In genomic region chr17:42366176-42367023, GRCh38 we compare ENCODE assay signal across 1 cellular context.
TF ChIP-seq lines count a peak whose summit lies in the region.
"Not testable (repeated sequence)": the region's sequence is repeated elsewhere in the genome, so short reads cannot be mapped to it uniquely, and the experiment has no call there.

No MANE protein-coding gene starts in this region.

TF ChIP-seq in HepG2, 621 proteins besides CTCF, POLR2A, EP300 and RAD21:
- TF ChIP-seq NFKB2 (CRISPR knock-in tag; IDR thresholded peaks at IDR 0.05; ENCODE audit: borderline replicate concordance) (0 out of 2 replicates have a peak, but pooled peaks have one; percentile 35), HMGXB4 (CRISPR knock-in tag; IDR thresholded peaks at IDR 0.05; ENCODE audit: borderline replicate concordance in 1 of 2, low read depth in 1 of 2) (peak in 1 of 2 experiments; percentile 28; a peak in 1 of 4 replicates), ZNF383 (CRISPR knock-in tag; IDR thresholded peaks at IDR 0.05; ENCODE audit: borderline replicate concordance) (0 out of 2 replicates have a peak, but pooled peaks have one; percentile 75), ZNF292 (CRISPR knock-in tag; IDR thresholded peaks at IDR 0.05; ENCODE audit: borderline replicate concordance, low read depth) (0 out of 2 replicates have a peak, but pooled peaks have one; percentile 46), LCORL (CRISPR knock-in tag; IDR thresholded peaks at IDR 0.05) (0 out of 2 replicates have a peak, but pooled peaks have one; percentile 1), ARNTL (CRISPR knock-in tag; IDR thresholded peaks at IDR 0.05) (0 out of 2 replicates have a peak, but pooled peaks have one; percentile 50), MYNN (CRISPR knock-in tag; IDR thresholded peaks at IDR 0.05; ENCODE audit: low read depth) (peak; percentile 100)
- TF ChIP-seq LCORL (IDR thresholded peaks at IDR 0.05): not testable (repeated sequence)
TF ChIP-seq in HepG2: peak in this region for 7; not testable (repeated sequence) for 614.
